In genomic region chr6:136051140-136051775, GRCh38 we compare ENCODE assay signal across 12 cellular contexts.
DNase-seq lines count a peak whose midpoint lies in the region; ATAC-seq and TF ChIP-seq lines count a peak whose summit lies in the region.
"Had no signal": no experiment of that assay in that cellular context is flagged by ENCODE, and none has a peak within 500 bp of the region (broad histone marks: within the 10 kb centered on the region; RNA-seq: fewer than 3 reads in every experiment).

No MANE protein-coding gene starts in this region.

- peaks cover 13% of the 10 kb centered on the region for H3K4me1 Mint-ChIP-seq in activated naive CD8-positive, alpha-beta T cell treated with anti-CD3 and anti-CD28 coated beads for 36 hours
- no peaks in the 10 kb centered on the region for H3K4me1 Mint-ChIP-seq in stimulated activated memory B cell treated with anti-CD40 and anti-IgM and Interleukin-4, amounts not matched to agents 10 μg/mL and 1 μg/mL and 100 μg/mL, for 72 hours
- H3K4me1 Mint-ChIP-seq: activated CD8-positive, alpha-beta memory T cell treated with anti-CD3 and anti-CD28 coated beads, Interleukin-2, amount 10 ng/mL, durations not matched to agents 7 days and 5 days had no signal

- TF ChIP-seq EP300 in transverse colon (IDR thresholded peaks at IDR 0.05; ENCODE audit: low read depth): no peak

- peaks cover 8% of the 10 kb centered on the region for H3K4me1 ChIP-seq in right cardiac atrium (ENCODE audit: control insufficient read depth, insufficient read depth, low read length)
- H3K4me1 ChIP-seq in transverse colon: peaks cover 0 to 12% (median 10%) of the 10 kb centered on the region in 4 donors

- H3K36me3 ChIP-seq in transverse colon: no peaks in the 10 kb centered on the region

- no peaks in the 10 kb centered on the region for H3K9me3 Mint-ChIP-seq in activated naive CD8-positive, alpha-beta T cell treated with anti-CD3 and anti-CD28 coated beads for 36 hours
- no peaks in the 10 kb centered on the region for H3K9me3 Mint-ChIP-seq in stimulated activated memory B cell treated with anti-CD40 and anti-IgM and Interleukin-4, amounts not matched to agents 10 μg/mL and 1 μg/mL and 100 μg/mL, for 72 hours

- DNase-seq in Right ventricle myocardium superior (no peak), Right ventricle myocardium inferior (ENCODE audit: missing footprints) (no peak), right cardiac atrium (peak in 2 of 3 donors; percentile 19 to 58), transverse colon (no peak), D341Med (ENCODE audit: low spot score) (no peak), NCI-H446 (lab: John Stamatoyannopoulos, UW) (no peak)
- no peak for DNase-seq in activated naive CD8-positive, alpha-beta T cell treated with anti-CD3 and anti-CD28 coated beads for 36 hours
- DNase-seq: activated CD8-positive, alpha-beta memory T cell treated with anti-CD3 and anti-CD28 coated beads, Interleukin-2, amount 10 ng/mL, durations not matched to agents 7 days and 5 days; NCI-H1436 treated with DMSO at 0.1 percent for 48 hours; stimulated activated naive CD8-positive, alpha-beta T cell treated with anti-CD3 and anti-CD28 coated beads, Interleukin-15, Interleukin-2, amounts not matched to agents 100 U/mL and 50 U/mL, for 24 hours had no signal

- no peaks in the 10 kb centered on the region for H3K27me3 ChIP-seq in right cardiac atrium (ENCODE audit: control insufficient read depth, insufficient read depth)
- H3K27me3 ChIP-seq in transverse colon: no peaks in the 10 kb centered on the region

- H3K9me3 ChIP-seq in right cardiac atrium (ENCODE audit: control insufficient read depth, low read length) (no peaks in the 10 kb centered on the region), transverse colon (no peaks in the 10 kb centered on the region)

- TF ChIP-seq CTCF in transverse colon (IDR thresholded peaks at IDR 0.05): no peak

- TF ChIP-seq POLR2A in transverse colon (IDR thresholded peaks at IDR 0.05): no peak

- H3K27ac ChIP-seq in right cardiac atrium (ENCODE audit: low read length): peak overlapping the region; percentile 36
- peak overlapping the region; percentile 32 to 68 (median 64) for H3K27ac ChIP-seq in transverse colon

- in situ Hi-C loops in transverse colon (cut with MboI; ENCODE audit: low pct_ligation_motif_present in 1 of 4, low pct_unique_long_range_greater_than_20kb in 1 of 4, low sequenced_read_pairs in 3 of 4): no loop called here

- H3K4me3 Mint-ChIP-seq in activated naive CD8-positive, alpha-beta T cell treated with anti-CD3 and anti-CD28 coated beads for 36 hours: no peak overlapping the region
- no peak overlapping the region for H3K4me3 Mint-ChIP-seq in stimulated activated memory B cell treated with anti-CD40 and anti-IgM and Interleukin-4, amounts not matched to agents 10 μg/mL and 1 μg/mL and 100 μg/mL, for 72 hours
- H3K4me3 Mint-ChIP-seq: activated CD8-positive, alpha-beta memory T cell treated with anti-CD3 and anti-CD28 coated beads, Interleukin-2, amount 10 ng/mL, durations not matched to agents 7 days and 5 days; B cell had no signal

- 23% methylated on average over 12 of the region's 12 CpGs for WGBS in right cardiac atrium
- 28 to 30% methylated on average over 6 to 12 of the region's 12 CpGs for WGBS in transverse colon (ENCODE audit: low coverage in 1 of 2), 2 donors

- H3K4me3 ChIP-seq in right cardiac atrium (ENCODE audit: low read length) (peak overlapping the region; percentile 34), transverse colon (no peak overlapping the region)

- no peaks in the 10 kb centered on the region for H3K27me3 Mint-ChIP-seq in activated naive CD8-positive, alpha-beta T cell treated with anti-CD3 and anti-CD28 coated beads for 36 hours
- no peaks in the 10 kb centered on the region for H3K27me3 Mint-ChIP-seq in stimulated activated memory B cell treated with anti-CD40 and anti-IgM and Interleukin-4, amounts not matched to agents 10 μg/mL and 1 μg/mL and 100 μg/mL, for 72 hours
- H3K27me3 Mint-ChIP-seq: B cell had no signal

- intact Hi-C loops in Right ventricle myocardium superior (cut with DNase I) (no loop called here), Right ventricle myocardium inferior (cut with DNase I) (no loop called here), right cardiac atrium (cut with DNase I) (no loop called here), transverse colon (cut with DNase I; ENCODE audit: low total_unique reads) (no loop called here)

- peak overlapping the region; percentile 21 for H3K27ac Mint-ChIP-seq in activated naive CD8-positive, alpha-beta T cell treated with anti-CD3 and anti-CD28 coated beads for 36 hours
- no peak overlapping the region for H3K27ac Mint-ChIP-seq in stimulated activated memory B cell treated with anti-CD40 and anti-IgM and Interleukin-4, amounts not matched to agents 10 μg/mL and 1 μg/mL and 100 μg/mL, for 72 hours
- H3K27ac Mint-ChIP-seq: activated CD8-positive, alpha-beta memory T cell treated with anti-CD3 and anti-CD28 coated beads, Interleukin-2, amount 10 ng/mL, durations not matched to agents 7 days and 5 days; B cell had no signal

- peak; percentile 34 for ATAC-seq in Right ventricle myocardium superior (ENCODE audit: poor library complexity)
- no peak for ATAC-seq in Right ventricle myocardium inferior
- ATAC-seq in right cardiac atrium: peak; percentile 59 to 84
- ATAC-seq in stimulated activated memory B cell treated with anti-CD40 and anti-IgM and Interleukin-4, amounts not matched to agents 10 μg/mL and 1 μg/mL and 100 μg/mL, for 72 hours: no peak
- ATAC-seq: activated CD8-positive, alpha-beta memory T cell treated with anti-CD3 and anti-CD28 coated beads, Interleukin-2, amount 10 ng/mL, durations not matched to agents 7 days and 5 days; stimulated activated naive CD8-positive, alpha-beta T cell treated with anti-CD3 and anti-CD28 coated beads, Interleukin-15, Interleukin-2, amounts not matched to agents 100 U/mL and 50 U/mL, for 24 hours had no signal

- no peaks in the 10 kb centered on the region for H3K36me3 Mint-ChIP-seq in activated naive CD8-positive, alpha-beta T cell treated with anti-CD3 and anti-CD28 coated beads for 36 hours
- H3K36me3 Mint-ChIP-seq in stimulated activated memory B cell treated with anti-CD40 and anti-IgM and Interleukin-4, amounts not matched to agents 10 μg/mL and 1 μg/mL and 100 μg/mL, for 72 hours: no peaks in the 10 kb centered on the region
- H3K36me3 Mint-ChIP-seq: activated CD8-positive, alpha-beta memory T cell treated with anti-CD3 and anti-CD28 coated beads, Interleukin-2, amount 10 ng/mL, durations not matched to agents 7 days and 5 days had no signal

Comparison
In these comparisons a context has a peak if more than half of its experiments do, and no peak if none do; other contexts are left out.
1. ATAC-seq: peak in Right ventricle myocardium superior (single experiment) and right cardiac atrium (2 of 2); none in Right ventricle myocardium inferior (single experiment) and stimulated activated memory B cell treated with anti-CD40 and anti-IgM and Interleukin-4, amounts not matched to agents 10 μg/mL and 1 μg/mL and 100 μg/mL, for 72 hours (single experiment).
2. DNase-seq: peak in right cardiac atrium (2 of 3); none in Right ventricle myocardium superior (single experiment), Right ventricle myocardium inferior (single experiment), activated naive CD8-positive, alpha-beta T cell treated with anti-CD3 and anti-CD28 coated beads for 36 hours (single experiment), transverse colon (single experiment), D341Med (single experiment) and NCI-H446 (0 of 2).